Comparison of ENCODE assay signal across 23 cellular contexts in genomic region chr7:40483630-40484029, GRCh38.
DNase-seq lines count a peak whose midpoint lies in the region; ATAC-seq and TF ChIP-seq lines count a peak whose summit lies in the region.
"Had no signal": no experiment of that assay in that cellular context is flagged by ENCODE, and none has a peak within 500 bp of the region (broad histone marks: within the 10 kb centered on the region; RNA-seq: fewer than 3 reads in every experiment).

No MANE protein-coding gene starts in this region.

- H3K27ac ChIP-seq in AG04450 (ENCODE audit: low read depth, low read length) = no peak overlapping the region
- H3K27ac ChIP-seq in PC-3 (ENCODE audit: low read length) = no peak overlapping the region
- H3K27ac ChIP-seq in upper lobe of left lung = no peak overlapping the region
- H3K27ac ChIP-seq: BLaER1 treated with 17β-estradiol and CSF1 and Interleukin-3, amounts not matched to agents 10 nM and 100 nM; thoracic aorta had no signal

- H3K27me3 ChIP-seq in AG04450 (ENCODE audit: control insufficient read depth, insufficient read depth, low read length) (no peaks in the 10 kb centered on the region), PC-3 (ENCODE audit: low read length) (no peaks in the 10 kb centered on the region), upper lobe of left lung (no peaks in the 10 kb centered on the region)
- H3K27me3 ChIP-seq: BLaER1 treated with 17β-estradiol and CSF1 and Interleukin-3, amounts not matched to agents 10 nM and 100 nM; heart right ventricle had no signal

- H3K4me3 ChIP-seq in AG04450 (ENCODE audit: low read depth, low read length) (no peak overlapping the region), GM12865 (ENCODE audit: low read depth, low read length) (no peak overlapping the region), PC-3 (ENCODE audit: low read length) (no peak overlapping the region), fibroblast of the aortic adventitia (ENCODE audit: low read depth, low read length) (no peak overlapping the region), upper lobe of left lung (no peak overlapping the region)
- H3K4me3 ChIP-seq: BLaER1 treated with 17β-estradiol and CSF1 and Interleukin-3, amounts not matched to agents 10 nM and 100 nM; heart right ventricle; thoracic aorta had no signal

- ATAC-seq in PC-3 = 0 out of 2 replicates have a peak, but pooled peaks have one; percentile 31
- no peak for ATAC-seq in upper lobe of left lung (ENCODE audit: low FRiP score in 2 of 2)
- ATAC-seq: heart right ventricle, HepG2, Right ventricle myocardium inferior had no signal

- TF ChIP-seq EP300 in upper lobe of left lung (IDR thresholded peaks at IDR 0.05) = no peak

- H3K9me2 ChIP-seq in PC-3 (replicated peaks; ENCODE audit: low read length) = no peaks in the 10 kb centered on the region

- H3K9me3 ChIP-seq in AG04450 (ENCODE audit: control insufficient read depth, insufficient read depth, low read length) = no peaks in the 10 kb centered on the region
- H3K9me3 ChIP-seq in PC-3 (ENCODE audit: low read length) = no peaks in the 10 kb centered on the region
- no peaks in the 10 kb centered on the region for H3K9me3 ChIP-seq in upper lobe of left lung
- H3K9me3 ChIP-seq: thoracic aorta had no signal

- TF ChIP-seq POLR2A in upper lobe of left lung (IDR thresholded peaks at IDR 0.05) = no peak

- H4K20me1 ChIP-seq in PC-3 (ENCODE audit: low read length) = no peaks in the 10 kb centered on the region
- H4K20me1 ChIP-seq: BLaER1 treated with 17β-estradiol and CSF1 and Interleukin-3, amounts not matched to agents 10 nM and 100 nM had no signal

- intact Hi-C loops in PC-3 (cut with micrococcal nuclease) = loop anchor here (10.0 kb wide), 1 partner anchor 249 kb away; no protein-coding TSS in a partner anchor

- CTCF ChIA-PET in AG04450 (lab: Charles Lee) (interaction anchor here (0.6 to 2.1 kb wide), 21 partner anchors 9 to 1561 kb away, joined by 3 to 13 read pairs (median 3); no protein-coding TSS in a partner anchor), PC-3 (lab: Charles Lee) (interaction anchor here (0.6 to 0.7 kb wide), 3 partner anchors 9 to 586 kb away, joined by 3 to 5 read pairs (median 3); no protein-coding TSS in a partner anchor)

- no peak overlapping the region for H2AFZ ChIP-seq in PC-3 (ENCODE audit: low read length)

- H3K79me2 ChIP-seq in PC-3 (ENCODE audit: low read length) = no peaks in the 10 kb centered on the region

- no peak for DNase-seq in AG04450 (ENCODE audit: low read depth, low spot score)
- no peak for DNase-seq in GM12865 (ENCODE audit: low read depth)
- DNase-seq in PC-3 = peak; percentile 36
- DNase-seq in fibroblast of the aortic adventitia (ENCODE audit: low read depth) = no peak
- DNase-seq in stimulated activated CD4-positive, alpha-beta T cell treated with anti-CD3 and anti-CD28 coated beads, Interleukin-2, amount 100 ng/mL, for 24 hours = no peak
- no peak for DNase-seq in hippocampal formation (lab: John Stamatoyannopoulos, UW)
- DNase-seq in EL = no peak
- no peak for DNase-seq in upper lobe of left lung
- DNase-seq: activated CD4-positive, alpha-beta T cell treated with anti-CD3 and anti-CD28 coated beads for 4 hours; activated naive CD4-positive, alpha-beta T cell treated with anti-CD3 and anti-CD28 coated beads for 36 hours; dermis blood vessel endothelial cell; erythroblast; heart right ventricle; NCI-H1092 treated with DMSO at 0.1 percent for 48 hours; NCI-H2171; NCI-H82; occipital lobe; stimulated activated CD4-positive, alpha-beta T cell treated with anti-CD3 and anti-CD28 coated beads, Interleukin-4, amount 100 ng/mL, for 4 hours; T-helper 9 cell had no signal

- no peaks in the 10 kb centered on the region for H3F3A ChIP-seq in PC-3 (ENCODE audit: low read length, unreplicated experiment)

- no peak overlapping the region for H3K4me2 ChIP-seq in PC-3 (ENCODE audit: low read length)
- H3K4me2 ChIP-seq: BLaER1 treated with 17β-estradiol and CSF1 and Interleukin-3, amounts not matched to agents 10 nM and 100 nM had no signal

- 72 to 88% methylated on average over 1 of the region's 1 CpG for WGBS in upper lobe of left lung, 2 donors

- no TSS peak for BruUV-seq in PC-3 (replicated peaks; lab: Mats Ljungman, UMichigan)

- H3K4me1 ChIP-seq in PC-3 (ENCODE audit: insufficient read depth, low read length) (no peaks in the 10 kb centered on the region), upper lobe of left lung (peaks cover 0 to 2% (median 0%) of the 10 kb centered on the region in 4 donors)
- H3K4me1 ChIP-seq: BLaER1 treated with 17β-estradiol and CSF1 and Interleukin-3, amounts not matched to agents 10 nM and 100 nM had no signal

- H3K9ac ChIP-seq in PC-3 (ENCODE audit: low read length) = no peak overlapping the region
- H3K9ac ChIP-seq: BLaER1 treated with 17β-estradiol and CSF1 and Interleukin-3, amounts not matched to agents 10 nM and 100 nM had no signal

- TF ChIP-seq CTCF in AG04450 (IDR thresholded peaks at IDR 0.05; ENCODE audit: low read depth, low read length) (peak; percentile 60), GM12865 (IDR thresholded peaks at IDR 0.05; ENCODE audit: insufficient read depth, low read depth, low read length, missing control alignments) (peak; percentile 10), PC-3 (conservative IDR thresholded peaks at IDR 0.05; ENCODE audit: low read depth, low read length) (peak; percentile 60), fibroblast of the aortic adventitia (IDR thresholded peaks at IDR 0.05; ENCODE audit: insufficient read depth, low read length) (peak; percentile 34), upper lobe of left lung (IDR thresholded peaks at IDR 0.05) (no peak)

- POLR2A ChIA-PET in AG04450 (lab: Yijun Ruan, JAX) = interaction anchor here (0.7 kb wide), 1 partner anchor 9 kb away, joined by 5 read pairs; no protein-coding TSS in a partner anchor
- POLR2A ChIA-PET in PC-3 (lab: Charles Lee; ENCODE audit: unreplicated experiment) = interaction anchor here (0.7 kb wide), 1 partner anchor 9 kb away, joined by 3 read pairs; no protein-coding TSS in a partner anchor

- H3K36me3 ChIP-seq in PC-3 (ENCODE audit: low read depth, low read length) = no peaks in the 10 kb centered on the region
- no peaks in the 10 kb centered on the region for H3K36me3 ChIP-seq in upper lobe of left lung
- H3K36me3 ChIP-seq: BLaER1 treated with 17β-estradiol and CSF1 and Interleukin-3, amounts not matched to agents 10 nM and 100 nM; heart right ventricle; thoracic aorta had no signal

Comparison
In these comparisons a context has a peak if more than half of its experiments do, and no peak if none do; other contexts are left out.
1. CTCF ChIP-seq: peak in AG04450 (single experiment), GM12865 (single experiment), PC-3 (single experiment) and fibroblast of the aortic adventitia (single experiment); none in upper lobe of left lung (0 of 6).